1 cellular context compared by ENCODE assay signal in the genomic region with DNA sequence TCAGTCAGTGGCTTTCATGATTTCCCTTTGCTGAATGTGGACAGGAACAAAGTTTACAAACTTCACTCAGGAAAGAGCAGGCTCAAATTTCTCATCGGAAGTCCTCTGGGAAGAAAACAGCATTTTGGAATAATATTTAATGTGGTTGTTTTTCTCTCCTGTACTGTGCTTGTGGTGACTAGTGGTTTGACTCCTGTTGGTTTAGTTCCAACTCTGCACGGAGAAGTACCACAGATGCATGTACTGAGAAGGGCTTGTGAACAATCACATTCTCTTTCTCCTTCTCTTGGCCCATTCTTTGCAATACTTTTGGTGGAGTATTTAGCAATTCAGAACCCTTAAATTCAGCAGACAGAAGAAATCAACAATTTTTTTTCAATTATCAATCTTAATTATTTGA.
TF ChIP-seq lines count a peak whose summit lies in the region.

No MANE protein-coding gene starts in this region.

TF ChIP-seq in endothelial cell of umbilical vein, 7 proteins besides CTCF, POLR2A, EP300 and RAD21 (continued from another document):
- TF ChIP-seq, protein P1, sequence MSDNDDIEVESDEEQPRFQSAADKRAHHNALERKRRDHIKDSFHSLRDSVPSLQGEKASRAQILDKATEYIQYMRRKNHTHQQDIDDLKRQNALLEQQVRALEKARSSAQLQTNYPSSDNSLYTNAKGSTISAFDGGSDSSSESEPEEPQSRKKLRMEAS (IDR thresholded peaks at IDR 0.05; ENCODE audit: insufficient read depth, insufficient read length): no peak
- no peak for TF ChIP-seq GATA2 (IDR thresholded peaks at IDR 0.05; ENCODE audit: insufficient read depth, insufficient read length, low read depth, low read length)
- TF ChIP-seq POLR2AphosphoS5 (IDR thresholded peaks at IDR 0.05; ENCODE audit: insufficient read depth, low read depth, low read length): peak; percentile 17
